ENCODE assay signal across 33 cellular contexts in the genomic region with DNA sequence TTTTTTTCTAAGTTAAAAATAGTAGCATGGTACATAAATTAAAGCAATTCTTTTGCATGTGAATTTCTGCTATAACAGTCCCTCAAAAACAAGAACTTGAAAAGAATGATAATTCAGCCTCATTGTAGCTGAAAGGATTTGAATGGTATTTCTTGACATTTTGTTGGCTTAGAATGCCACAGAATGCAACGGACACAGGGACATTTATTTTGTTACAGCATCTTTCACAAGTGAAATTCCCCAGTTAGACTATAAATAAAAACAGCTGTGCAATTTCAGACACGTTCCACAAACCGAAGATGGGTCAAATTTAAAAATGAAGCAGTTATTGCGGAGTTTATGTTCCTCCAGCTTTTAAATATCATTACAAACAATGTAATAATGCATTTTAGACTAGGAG.
"Had no signal": no experiment of that assay in that cellular context is flagged by ENCODE, and none has a peak within 500 bp of the region (broad histone marks: within the 10 kb centered on the region; RNA-seq: fewer than 3 reads in every experiment).

No MANE protein-coding gene starts in this region.

- H3K27ac ChIP-seq: body of pancreas, cardiac muscle cell, colonic mucosa, heart left ventricle, neutrophil, ovary, uterus had no signal

- H3K4me1 Mint-ChIP-seq: activated B cell treated with CpG ODN at 0.5 μM for 24 hours; memory B cell; nephron progenitor cell; stimulated activated memory B cell treated with anti-CD40 and anti-IgM and Interleukin-4, amounts not matched to agents 10 μg/mL and 1 μg/mL and 100 μg/mL, for 72 hours; stimulated activated naive CD8-positive, alpha-beta T cell treated with anti-CD3 and anti-CD28 coated beads, Interleukin-15, amount 100 ng/mL, for 72 hours had no signal

- H3K27me3 ChIP-seq: body of pancreas, cardiac muscle cell, colonic mucosa, heart left ventricle, neutrophil, ovary, uterus had no signal

- H3K27me3 Mint-ChIP-seq: activated B cell treated with CpG ODN at 0.5 μM for 24 hours; activated CD4-positive, alpha-beta T cell treated with anti-CD3 and anti-CD28 coated beads for 36 hours; activated CD8-positive, alpha-beta memory T cell treated with anti-CD3 and anti-CD28 coated beads, Interleukin-2, amount 10 ng/mL, durations not matched to agents 7 days and 5 days; memory B cell; progenitor cell of endocrine pancreas; stimulated activated memory B cell treated with anti-CD40 and anti-IgM and Interleukin-4, amounts not matched to agents 10 μg/mL and 1 μg/mL and 100 μg/mL, for 72 hours; type B pancreatic cell had no signal

- H3K36me3 Mint-ChIP-seq: activated CD8-positive, alpha-beta memory T cell treated with anti-CD3 and anti-CD28 coated beads, Interleukin-2, amount 10 ng/mL, durations not matched to agents 7 days and 5 days; activated naive CD4-positive, alpha-beta T cell treated with anti-CD3 and anti-CD28 coated beads, Interleukin-2, amount 50 U/mL, for 72 hours; memory B cell; stimulated activated memory B cell treated with anti-CD40 and anti-IgM and Interleukin-4, amounts not matched to agents 10 μg/mL and 1 μg/mL and 100 μg/mL, for 72 hours; type B pancreatic cell had no signal

- H3K4me3 ChIP-seq: body of pancreas, cardiac muscle cell, colonic mucosa, ovary, uterus had no signal

- H3K9me3 Mint-ChIP-seq: activated B cell treated with CpG ODN at 0.5 μM for 24 hours; stimulated activated memory B cell treated with anti-CD40 and anti-IgM and Interleukin-4, amounts not matched to agents 10 μg/mL and 1 μg/mL and 100 μg/mL, for 72 hours; T-helper 2 cell treated with Interferon-gamma antibody and Interleukin-4, amounts not matched to agents 5 μg/mL and 100 μg/mL, for 36 hours had no signal

- DNase-seq: activated B cell treated with CpG ODN at 0.5 μM for 24 hours; activated CD4-positive, alpha-beta T cell treated with anti-CD3 and anti-CD28 coated beads for 36 hours; activated CD8-positive, alpha-beta memory T cell treated with anti-CD3 and anti-CD28 coated beads, Interleukin-2, amount 10 ng/mL, durations not matched to agents 7 days and 5 days; activated CD8-positive, alpha-beta T cell treated with anti-CD3 and anti-CD28 coated beads, Interleukin-2, amount 10 ng/mL, durations not matched to agents 7 days and 5 days; activated naive CD4-positive, alpha-beta T cell; activated T-cell treated with anti-CD3 and anti-CD28 coated beads, Interleukin-2, amount 50 U/mL, for 48 hours; anterior cingulate cortex; body of pancreas; cerebellar nuclear complex; colonic mucosa; effector memory CD8-positive, alpha-beta T cell; erythroblast; heart left ventricle; hypothalamus; nephron progenitor cell; ovary; small intestine; stimulated activated CD4-positive, alpha-beta T cell treated with anti-CD3 and anti-CD28 coated beads, Interleukin-1b, Interleukin-23, amount 100 ng/mL, for 48 hours; stimulated activated CD4-positive, alpha-beta T cell treated with anti-CD3 and anti-CD28 coated beads, Interleukin-4, amount 100 ng/mL, for 4 hours; stimulated activated CD8-positive, alpha-beta memory T cell treated with anti-CD3 and anti-CD28 coated beads, Interleukin-4, amount 100 ng/mL, for 48 hours; stimulated activated naive CD8-positive, alpha-beta T cell treated with anti-CD3 and anti-CD28 coated beads, Interleukin-15, amount 100 ng/mL, for 72 hours; substantia nigra; T-helper 1 cell; uterus had no signal

- ATAC-seq: activated CD4-positive, alpha-beta T cell treated with anti-CD3 and anti-CD28 coated beads for 36 hours; activated CD8-positive, alpha-beta memory T cell treated with anti-CD3 and anti-CD28 coated beads, Interleukin-2, amount 10 ng/mL, durations not matched to agents 7 days and 5 days; activated CD8-positive, alpha-beta T cell treated with anti-CD3 and anti-CD28 coated beads, Interleukin-2, amount 10 ng/mL, durations not matched to agents 7 days and 5 days; body of pancreas; effector memory CD8-positive, alpha-beta T cell; heart left ventricle; sciatic nerve; stimulated activated memory B cell treated with anti-CD40 and anti-IgM and Interleukin-4, amounts not matched to agents 10 μg/mL and 1 μg/mL and 100 μg/mL, for 72 hours; stimulated activated naive CD8-positive, alpha-beta T cell treated with anti-CD3 and anti-CD28 coated beads, Interleukin-15, amount 100 ng/mL, for 72 hours had no signal

- H3K36me3 ChIP-seq: cardiac muscle cell, colonic mucosa, heart left ventricle, neutrophil, ovary, uterus had no signal

- H3K27ac Mint-ChIP-seq: activated B cell treated with CpG ODN at 0.5 μM for 24 hours; activated CD4-positive, alpha-beta T cell treated with anti-CD3 and anti-CD28 coated beads for 36 hours; activated CD8-positive, alpha-beta memory T cell treated with anti-CD3 and anti-CD28 coated beads, Interleukin-2, amount 10 ng/mL, durations not matched to agents 7 days and 5 days; activated CD8-positive, alpha-beta T cell treated with anti-CD3 and anti-CD28 coated beads, Interleukin-2, amount 10 ng/mL, durations not matched to agents 7 days and 5 days; effector memory CD8-positive, alpha-beta T cell; memory B cell; nephron progenitor cell; progenitor cell of endocrine pancreas; stimulated activated memory B cell treated with anti-CD40 and anti-IgM and Interleukin-4, amounts not matched to agents 10 μg/mL and 1 μg/mL and 100 μg/mL, for 72 hours; stimulated activated naive CD8-positive, alpha-beta T cell treated with anti-CD3 and anti-CD28 coated beads, Interleukin-15, amount 100 ng/mL, for 72 hours; T-helper 2 cell treated with Interferon-gamma antibody and Interleukin-4, amounts not matched to agents 5 μg/mL and 100 μg/mL, for 36 hours; type B pancreatic cell had no signal

- H3K9me3 ChIP-seq: body of pancreas, colonic mucosa, heart left ventricle, neutrophil, ovary, uterus had no signal

- H3K4me1 ChIP-seq: body of pancreas, colonic mucosa, heart left ventricle, uterus had no signal

- H3K4me3 Mint-ChIP-seq: activated B cell treated with CpG ODN at 0.5 μM for 24 hours; activated CD4-positive, alpha-beta T cell treated with anti-CD3 and anti-CD28 coated beads for 36 hours; activated CD8-positive, alpha-beta memory T cell treated with anti-CD3 and anti-CD28 coated beads, Interleukin-2, amount 10 ng/mL, durations not matched to agents 7 days and 5 days; activated CD8-positive, alpha-beta T cell treated with anti-CD3 and anti-CD28 coated beads, Interleukin-2, amount 10 ng/mL, durations not matched to agents 7 days and 5 days; effector memory CD8-positive, alpha-beta T cell; memory B cell; nephron progenitor cell; stimulated activated memory B cell treated with anti-CD40 and anti-IgM and Interleukin-4, amounts not matched to agents 10 μg/mL and 1 μg/mL and 100 μg/mL, for 72 hours; stimulated activated naive CD8-positive, alpha-beta T cell treated with anti-CD3 and anti-CD28 coated beads, Interleukin-15, amount 100 ng/mL, for 72 hours; T-helper 2 cell treated with Interferon-gamma antibody and Interleukin-4, amounts not matched to agents 5 μg/mL and 100 μg/mL, for 36 hours; type B pancreatic cell had no signal
